ENCODE assay signal across 13 cellular contexts in the genomic region with DNA sequence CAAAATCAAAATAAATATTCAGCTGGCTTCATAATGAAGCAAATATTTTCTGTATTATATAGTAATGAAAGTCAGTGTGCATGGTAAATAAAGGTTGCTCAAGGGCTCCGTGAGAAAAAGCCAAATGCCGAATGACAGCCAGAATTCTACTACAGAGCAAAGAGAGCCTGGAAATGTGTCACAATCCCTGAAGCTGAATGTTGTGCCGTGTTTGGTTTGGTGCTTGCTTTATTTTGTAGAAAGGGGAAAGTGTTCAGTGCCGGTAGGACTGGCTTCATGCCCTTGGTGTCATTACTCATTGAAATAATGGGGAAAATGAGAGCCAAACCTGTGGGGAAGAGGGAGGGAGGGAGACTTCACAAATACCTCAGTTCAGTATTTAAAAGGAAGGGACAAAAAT. TPM values are rescaled to one million over a fixed set of nuclear protein-coding genes. Genes with fewer than 3 reads are reported as not detected.
DNase-seq lines count a peak whose midpoint lies in the region; ATAC-seq and TF ChIP-seq lines count a peak whose summit lies in the region.
"Had no signal": no experiment of that assay in that cellular context is flagged by ENCODE, and none has a peak within 500 bp of the region (broad histone marks: within the 10 kb centered on the region; RNA-seq: fewer than 3 reads in every experiment).

No MANE protein-coding gene starts in this region.

- H3K27me3 Mint-ChIP-seq in activated CD8-positive, alpha-beta memory T cell treated with anti-CD3 and anti-CD28 coated beads, Interleukin-2, amount 10 ng/mL, durations not matched to agents 7 days and 5 days, result no peaks in the 10 kb centered on the region

- DNase-seq in Right ventricle myocardium inferior (ENCODE audit: missing footprints), result no peak
- no peak for DNase-seq in left ventricle myocardium inferior
- DNase-seq in caudate nucleus (lab: John Stamatoyannopoulos, UW), result peak in 4 of 61 donors; percentile 1 to 24 (median 3)
- DNase-seq in lower leg skin (ENCODE audit: low spot score in 2 of 2), result peak; percentile 74 to 85
- DNase-seq in transverse colon, result no peak
- DNase-seq in activated CD8-positive, alpha-beta memory T cell treated with anti-CD3 and anti-CD28 coated beads, Interleukin-2, amount 10 ng/mL, durations not matched to agents 7 days and 5 days, result no peak
- DNase-seq: activated CD8-positive, alpha-beta memory T cell treated with anti-CD3 and anti-CD28 coated beads for 24 hours; COR-L47; naive thymus-derived CD8-positive, alpha-beta T cell; NCI-H226 had no signal

- TF ChIP-seq CTCF in left ventricle myocardium inferior (IDR thresholded peaks at IDR 0.05; ENCODE audit: borderline replicate concordance) (no peak), lower leg skin (IDR thresholded peaks at IDR 0.05) (no peak), transverse colon (IDR thresholded peaks at IDR 0.05) (no peak)

- in situ Hi-C loops in transverse colon (cut with MboI; ENCODE audit: low pct_ligation_motif_present in 1 of 4, low pct_unique_long_range_greater_than_20kb in 1 of 4, low sequenced_read_pairs in 3 of 4), result loop anchor here in 3 of 4 donors (25.0 kb wide), 3 partner anchors 185 to 590 kb away; partner anchors contain the start of genes RRAGA (in 1 of the 3) and SAXO1 (in 1 of the 3)

- CTCF ChIA-PET in activated CD8-positive, alpha-beta memory T cell treated with anti-CD3 and anti-CD28 coated beads, Interleukin-2, amount 10 ng/mL, durations not matched to agents 7 days and 5 days (lab: Charles Lee), result interaction anchor here (0.7 kb wide), 1 partner anchor 602 kb away, joined by 3 read pairs; the partner anchor contains the start of gene RRAGA

- H3K4me3 ChIP-seq in left ventricle myocardium inferior (no peak overlapping the region), lower leg skin (ENCODE audit: low read depth, poor library complexity, severe bottlenecking) (no peak overlapping the region), transverse colon (no peak overlapping the region)

- H3K9me3 ChIP-seq in left ventricle myocardium inferior (replicated peaks) (no peaks in the 10 kb centered on the region), transverse colon (no peaks in the 10 kb centered on the region)

- peaks cover 19% of the 10 kb centered on the region for H3K4me1 ChIP-seq in left ventricle myocardium inferior
- H3K4me1 ChIP-seq in transverse colon, result peaks cover 0 to 14% (median 2%) of the 10 kb centered on the region in 4 donors

- H3K36me3 Mint-ChIP-seq in activated CD8-positive, alpha-beta memory T cell treated with anti-CD3 and anti-CD28 coated beads, Interleukin-2, amount 10 ng/mL, durations not matched to agents 7 days and 5 days, result no peaks in the 10 kb centered on the region
- H3K36me3 Mint-ChIP-seq: naive thymus-derived CD8-positive, alpha-beta T cell; stimulated activated effector memory CD8-positive, alpha-beta T cell treated with anti-CD3 and anti-CD28 coated beads, Interleukin-12 subunit alpha, Interleukin-12 subunit beta, amount 100 ng/mL, for 72 hours had no signal

- H3K27ac Mint-ChIP-seq in activated CD8-positive, alpha-beta memory T cell treated with anti-CD3 and anti-CD28 coated beads, Interleukin-2, amount 10 ng/mL, durations not matched to agents 7 days and 5 days, result no peak overlapping the region
- H3K27ac Mint-ChIP-seq: naive thymus-derived CD8-positive, alpha-beta T cell; stimulated activated effector memory CD8-positive, alpha-beta T cell treated with anti-CD3 and anti-CD28 coated beads, Interleukin-12 subunit alpha, Interleukin-12 subunit beta, amount 100 ng/mL, for 72 hours had no signal

- no peaks in the 10 kb centered on the region for H3K4me1 Mint-ChIP-seq in activated CD8-positive, alpha-beta memory T cell treated with anti-CD3 and anti-CD28 coated beads, Interleukin-2, amount 10 ng/mL, durations not matched to agents 7 days and 5 days
- H3K4me1 Mint-ChIP-seq: naive thymus-derived CD8-positive, alpha-beta T cell; stimulated activated effector memory CD8-positive, alpha-beta T cell treated with anti-CD3 and anti-CD28 coated beads, Interleukin-12 subunit alpha, Interleukin-12 subunit beta, amount 100 ng/mL, for 72 hours had no signal

- H3K4me3 Mint-ChIP-seq in activated CD8-positive, alpha-beta memory T cell treated with anti-CD3 and anti-CD28 coated beads, Interleukin-2, amount 10 ng/mL, durations not matched to agents 7 days and 5 days, result no peak overlapping the region
- H3K4me3 Mint-ChIP-seq: naive thymus-derived CD8-positive, alpha-beta T cell; stimulated activated effector memory CD8-positive, alpha-beta T cell treated with anti-CD3 and anti-CD28 coated beads, Interleukin-12 subunit alpha, Interleukin-12 subunit beta, amount 100 ng/mL, for 72 hours had no signal

- no peak overlapping the region for H3K27ac ChIP-seq in left ventricle myocardium inferior (replicated peaks)
- peak overlapping the region; percentile 32 for H3K27ac ChIP-seq in caudate nucleus (ENCODE audit: low read depth, low read length)
- peak overlapping the region; percentile 2 to 58 (median 26) for H3K27ac ChIP-seq in transverse colon

- peak; percentile 54 for ATAC-seq in Right ventricle myocardium inferior
- no peak for ATAC-seq in activated CD8-positive, alpha-beta memory T cell treated with anti-CD3 and anti-CD28 coated beads, Interleukin-2, amount 10 ng/mL, durations not matched to agents 7 days and 5 days
- no peak for ATAC-seq in HG02588 (IDR thresholded peaks at IDR 0.05; ENCODE audit: unreplicated experiment)
- no peak for ATAC-seq in HG02763 (IDR thresholded peaks at IDR 0.05; ENCODE audit: unreplicated experiment)
- ATAC-seq: naive thymus-derived CD8-positive, alpha-beta T cell; stimulated activated effector memory CD8-positive, alpha-beta T cell treated with anti-CD3 and anti-CD28 coated beads, Interleukin-12 subunit alpha, Interleukin-12 subunit beta, amount 100 ng/mL, for 72 hours had no signal

- intact Hi-C loops in Right ventricle myocardium inferior (cut with DNase I), result loop anchor here (10.0 kb wide), 1 partner anchor 1008 kb away; no protein-coding TSS in a partner anchor
- intact Hi-C loops in left ventricle myocardium inferior (cut with micrococcal nuclease), result no loop called here
- intact Hi-C loops in lower leg skin (cut with DNase I; ENCODE audit: low total_unique reads), result no loop called here
- intact Hi-C loops in transverse colon (cut with DNase I; ENCODE audit: low total_unique reads), result no loop called here

- H3K9me3 Mint-ChIP-seq in activated CD8-positive, alpha-beta memory T cell treated with anti-CD3 and anti-CD28 coated beads, Interleukin-2, amount 10 ng/mL, durations not matched to agents 7 days and 5 days (ENCODE audit: low read depth), result no peaks in the 10 kb centered on the region
- H3K9me3 Mint-ChIP-seq: naive thymus-derived CD8-positive, alpha-beta T cell; stimulated activated effector memory CD8-positive, alpha-beta T cell treated with anti-CD3 and anti-CD28 coated beads, Interleukin-12 subunit alpha, Interleukin-12 subunit beta, amount 100 ng/mL, for 72 hours had no signal

- TF ChIP-seq POLR2A in lower leg skin (IDR thresholded peaks at IDR 0.05) (no peak), transverse colon (IDR thresholded peaks at IDR 0.05) (no peak)

- TF ChIP-seq EP300 in transverse colon (IDR thresholded peaks at IDR 0.05; ENCODE audit: low read depth), result no peak

- no peaks in the 10 kb centered on the region for H3K27me3 ChIP-seq in left ventricle myocardium inferior (ENCODE audit: low read depth)
- no peaks in the 10 kb centered on the region for H3K27me3 ChIP-seq in transverse colon

- H3K36me3 ChIP-seq in left ventricle myocardium inferior (no peaks in the 10 kb centered on the region), transverse colon (no peaks in the 10 kb centered on the region)

- WGBS in lower leg skin, 2 donors, result 20 to 26% methylated on average over 4 of the region's 4 CpGs
- WGBS in transverse colon (ENCODE audit: low coverage in 1 of 2), 2 donors, result 66 to 70% methylated on average over 4 of the region's 4 CpGs

RNA-seq across cellular contexts. Expression of gene ADAMTSL1, which starts 26.8 kb away (rescaled TPM):
- total RNA-seq in Right ventricle myocardium inferior (1.9 TPM), left ventricle myocardium inferior (1.7 TPM), lower leg skin (1 to 10 TPM; 1.2 to 3.6 (median 1.9) TPM), transverse colon (10 to 100 TPM; 13.3 to 39.7 (median 27.2) TPM)
- not detected for total RNA-seq in activated CD8-positive, alpha-beta memory T cell treated with anti-CD3 and anti-CD28 coated beads, Interleukin-2, amount 10 ng/mL, durations not matched to agents 7 days and 5 days
- total RNA-seq: naive thymus-derived CD8-positive, alpha-beta T cell had no signal

Comparison
In these comparisons a context has a peak if more than half of its experiments do, and no peak if none do; other contexts are left out.
1. DNase-seq: peak in lower leg skin (2 of 2); none in Right ventricle myocardium inferior (single experiment), left ventricle myocardium inferior (single experiment), transverse colon (single experiment) and activated CD8-positive, alpha-beta memory T cell treated with anti-CD3 and anti-CD28 coated beads, Interleukin-2, amount 10 ng/mL, durations not matched to agents 7 days and 5 days (single experiment).